Comparison of ENCODE assay signal across 8 cellular contexts in genomic region chr9:87324613-87325194, GRCh38.
DNase-seq lines count a peak whose midpoint lies in the region; ATAC-seq and TF ChIP-seq lines count a peak whose summit lies in the region.

No MANE protein-coding gene starts in this region.

- no peaks in the 10 kb centered on the region for H3K36me3 ChIP-seq in adrenal gland (replicated peaks in 1 of 2)

- no peaks in the 10 kb centered on the region for H3K27me3 ChIP-seq in adrenal gland

- no peaks in the 10 kb centered on the region for H3K9me3 ChIP-seq in adrenal gland (replicated peaks in 1 of 3)

- TF ChIP-seq CTCF in adrenal gland (IDR thresholded peaks at IDR 0.05) = peak; percentile 77 to 94 (median 85)

- no peak for TF ChIP-seq POLR2A in adrenal gland (IDR thresholded peaks at IDR 0.05)

- no peaks in the 10 kb centered on the region for H3K4me1 ChIP-seq in adrenal gland (replicated peaks in 1 of 2)

- 1 to 2% (median 1%) methylated on average over 5 of the region's 5 CpGs for WGBS in adrenal gland, 4 donors

- intact Hi-C loops in adrenal gland (cut with DNase I) = loop anchor here in 1 of 2 donors (5.0 to 10.0 kb wide), 4 partner anchors 370 to 892 kb away; no protein-coding TSS in a partner anchor
- intact Hi-C loops in left cardiac atrium (cut with DNase I) = loop anchor here (1.0 to 10.0 kb wide), 4 partner anchors 837 to 892 kb away; no protein-coding TSS in a partner anchor

- no peak overlapping the region for H3K4me3 ChIP-seq in adrenal gland

- H3K27ac ChIP-seq in adrenal gland = no peak overlapping the region

- DNase-seq in CD1c-positive myeloid dendritic cell (ENCODE audit: extremely low spot score) (peak; percentile 69), GM19238 (ENCODE audit: insufficient read length, low spot score) (peak; percentile 16), NCI-H1417 (lab: John Stamatoyannopoulos, UW) (peak; percentile 16 to 81 (median 25)), adrenal gland (no peak), left cardiac atrium (no peak), smooth muscle cell of the brain vasculature (ENCODE audit: low read depth, low spot score) (peak; percentile 52), NCI-H187 (lab: John Stamatoyannopoulos, UW) (no peak)

- ATAC-seq in left cardiac atrium (peak; percentile 76 to 81), GM19023 (IDR thresholded peaks at IDR 0.05; ENCODE audit: unreplicated experiment) (no peak)

Comparison
In these comparisons a context has a peak if more than half of its experiments do, and no peak if none do; other contexts are left out.
1. DNase-seq: peak in CD1c-positive myeloid dendritic cell (single experiment), GM19238 (single experiment), NCI-H1417 (3 of 3) and smooth muscle cell of the brain vasculature (single experiment); none in adrenal gland (0 of 7), left cardiac atrium (single experiment) and NCI-H187 (0 of 2).